ENCODE assay signal across 1 cellular context in genomic region chr19:50797429-50798115, GRCh38.
TF ChIP-seq lines count a peak whose summit lies in the region.

No MANE protein-coding gene starts in this region.

TF ChIP-seq in HepG2, 621 proteins besides CTCF, POLR2A, EP300 and RAD21 (continued from another document):
- TF ChIP-seq ZNF574 (CRISPR knock-in tag; IDR thresholded peaks at IDR 0.05) (no peak), RBM22 (optimal IDR thresholded peaks at IDR 0.05; ENCODE audit: low read length) (peak; percentile 75), JUNB (CRISPR knock-in tag; IDR thresholded peaks at IDR 0.05; ENCODE audit: borderline replicate concordance) (no peak), ARNTL (CRISPR knock-in tag; IDR thresholded peaks at IDR 0.05) (no peak), CEBPB (IDR thresholded peaks at IDR 0.05; ENCODE audit: borderline replicate concordance, low read depth, low read length) (no peak), NCOA5 (CRISPR knock-in tag; IDR thresholded peaks at IDR 0.05) (no peak), NR2F6 (IDR thresholded peaks at IDR 0.05) (no peak), NR2F6 (CRISPR knock-in tag; IDR thresholded peaks at IDR 0.05) (no peak), IRX3 (CRISPR knock-in tag; IDR thresholded peaks at IDR 0.05; ENCODE audit: borderline replicate concordance, low read depth) (no peak), ZNF34 (CRISPR knock-in tag; IDR thresholded peaks at IDR 0.05; ENCODE audit: borderline replicate concordance) (no peak), ZNF652 (CRISPR knock-in tag; IDR thresholded peaks at IDR 0.05; ENCODE audit: borderline replicate concordance, low read depth) (no peak), ZSCAN22 (CRISPR knock-in tag; IDR thresholded peaks at IDR 0.05) (no peak), ATF7 (IDR thresholded peaks at IDR 0.05) (no peak), ATF7 (CRISPR knock-in tag; IDR thresholded peaks at IDR 0.05) (0 out of 2 replicates have a peak, but pooled peaks have one; percentile 0), SP140L (CRISPR knock-in tag; IDR thresholded peaks at IDR 0.05; ENCODE audit: borderline replicate concordance) (no peak), HNRNPL (IDR thresholded peaks at IDR 0.05; ENCODE audit: low read depth, low read length) (0 out of 2 replicates have a peak, but pooled peaks have one; percentile 56), U2AF1 (optimal IDR thresholded peaks at IDR 0.05; ENCODE audit: low read depth, low read length) (no peak), ZNF382 (CRISPR knock-in tag; IDR thresholded peaks at IDR 0.05; ENCODE audit: borderline replicate concordance) (no peak), HNF4A (CRISPR knock-in tag; IDR thresholded peaks at IDR 0.05) (no peak), ZNF562 (CRISPR knock-in tag; IDR thresholded peaks at IDR 0.05; ENCODE audit: borderline replicate concordance) (no peak), WIZ (CRISPR knock-in tag; IDR thresholded peaks at IDR 0.05) (no peak), ARNT2 (CRISPR knock-in tag; IDR thresholded peaks at IDR 0.05; ENCODE audit: low read depth) (no peak), ZNF296 (CRISPR knock-in tag; conservative IDR thresholded peaks at IDR 0.05) (no peak), ZNF563 (CRISPR knock-in tag; IDR thresholded peaks at IDR 0.05) (no peak), MEIS1 (CRISPR knock-in tag; IDR thresholded peaks at IDR 0.05; ENCODE audit: borderline replicate concordance) (no peak)
